In the genomic region with DNA sequence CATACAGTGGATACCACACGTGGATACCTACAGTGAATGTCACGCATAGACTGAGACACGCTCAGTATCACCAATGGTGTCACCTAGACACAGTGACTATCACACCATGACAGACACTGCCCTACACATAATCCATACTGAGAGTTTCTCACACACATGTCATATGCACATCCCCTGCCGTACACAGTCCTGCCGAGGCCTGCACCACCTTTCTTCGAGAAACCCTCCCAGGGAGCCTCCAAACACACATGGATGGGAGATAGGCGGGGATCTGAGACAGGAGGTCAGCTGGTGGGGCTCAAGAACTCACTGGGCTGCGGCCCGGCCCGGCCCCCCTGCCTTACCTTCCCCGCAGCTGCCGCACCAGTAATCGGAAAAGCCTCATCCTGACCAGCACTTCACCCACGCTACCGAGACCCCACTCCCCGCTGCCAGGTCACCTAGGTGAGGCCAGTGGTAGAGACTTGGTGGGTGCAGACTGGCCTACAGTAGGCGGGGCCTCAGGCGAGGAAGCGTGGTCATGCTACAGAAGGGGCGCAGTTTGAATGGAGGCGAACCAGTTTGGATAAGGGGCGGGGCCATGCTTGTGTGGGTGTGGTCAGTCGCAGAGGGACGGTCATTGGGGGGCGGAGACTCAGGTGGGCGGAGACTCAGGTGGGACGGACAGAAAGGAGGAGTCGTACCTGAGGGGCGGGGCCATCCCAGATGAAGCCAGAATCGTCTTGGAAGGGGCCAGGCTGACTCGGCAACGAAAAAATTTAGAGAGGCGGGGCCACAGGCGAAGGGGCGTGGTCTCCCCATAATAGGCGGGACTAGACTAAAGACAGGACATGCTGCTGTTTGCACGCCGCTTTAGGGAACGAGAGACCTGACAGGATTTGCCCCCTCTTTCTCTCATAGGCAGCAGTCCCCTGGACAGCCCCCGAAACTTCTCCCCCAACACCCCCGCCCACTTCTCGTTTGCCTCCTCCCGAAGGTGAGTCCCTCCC, we compare ENCODE assay signal across 8 cellular contexts. TPM values are rescaled to one million over a fixed set of nuclear protein-coding genes. Genes with fewer than 3 reads are reported as not detected.
DNase-seq lines count a peak whose midpoint lies in the region; ATAC-seq and TF ChIP-seq lines count a peak whose summit lies in the region.

No MANE protein-coding gene starts in this region.

- no peak for TF ChIP-seq EP300 in stomach (IDR thresholded peaks at IDR 0.05)

- no peaks in the 10 kb centered on the region for H4K20me1 ChIP-seq in GM23248 (ENCODE audit: insufficient read depth)

- H3F3A ChIP-seq in GM23248 (ENCODE audit: insufficient read depth): 0 out of 2 replicates have a peak, but pooled peaks cover 15% of the 10 kb centered on the region

- no peak for TF ChIP-seq POLR2A in breast epithelium (IDR thresholded peaks at IDR 0.05)
- TF ChIP-seq POLR2A in stomach (IDR thresholded peaks at IDR 0.05): no peak

- H3K27ac ChIP-seq in GM23248: no peak overlapping the region
- H3K27ac ChIP-seq in breast epithelium: no peak overlapping the region
- H3K27ac ChIP-seq in stomach: no peak overlapping the region

- no peak overlapping the region for H3K9ac ChIP-seq in GM23248

- H3K9me2 ChIP-seq in GM23248 (ENCODE audit: insufficient read depth): no peaks in the 10 kb centered on the region

- H3K4me3 ChIP-seq in AG09309 (ENCODE audit: control insufficient read depth, low read depth, low read length) (peak overlapping the region; percentile 21; the same call in 1 of the 2 replicates), GM23248 (peak overlapping the region; percentile 55), breast epithelium (peak overlapping the region in 2 of 3 donors; percentile 23 to 24), stomach (peak overlapping the region; percentile 4 to 31 (median 26))

- H3K4me2 ChIP-seq in GM23248 (ENCODE audit: unreplicated experiment): peak overlapping the region; percentile 62

- in situ Hi-C loops in GM23248 (cut with MboI): no loop called here

- H3K36me3 ChIP-seq in GM23248 (ENCODE audit: low read depth): no peaks in the 10 kb centered on the region
- no peaks in the 10 kb centered on the region for H3K36me3 ChIP-seq in breast epithelium
- H3K36me3 ChIP-seq in stomach: no peaks in the 10 kb centered on the region

- no peaks in the 10 kb centered on the region; the same call in 1 of the 2 replicates for H3K4me1 ChIP-seq in GM23248 (ENCODE audit: insufficient read depth)
- H3K4me1 ChIP-seq in breast epithelium: peaks cover 4 to 6% of the 10 kb centered on the region in 2 donors
- H3K4me1 ChIP-seq in stomach: peaks cover 20 to 38% (median 32%) of the 10 kb centered on the region in 4 donors

- H3K27me3 ChIP-seq in GM23248 (replicated peaks; ENCODE audit: insufficient read depth) (peaks cover 51% of the 10 kb centered on the region), breast epithelium (peaks cover 13 to 85% of the 10 kb centered on the region in 2 donors), stomach (peaks cover 24 to 100% (median 79%) of the 10 kb centered on the region in 3 donors)

- peak overlapping the region; percentile 75 for H2AFZ ChIP-seq in GM23248

- peak; percentile 86 for ATAC-seq in left colon
- no peak for ATAC-seq in HG02852 (IDR thresholded peaks at IDR 0.05; ENCODE audit: unreplicated experiment)

- H3K79me2 ChIP-seq in GM23248 (ENCODE audit: insufficient read depth): no peaks in the 10 kb centered on the region

- DNase-seq in AG09309 (ENCODE audit: low read depth) (no peak), GM23248 (peak; percentile 86), RKO (ENCODE audit: low spot score) (peak; percentile 69), breast epithelium (ENCODE audit: low spot score in 2 of 2) (peak in 1 of 2 donors; percentile 44), left colon (peak; percentile 83 to 86), stomach (peak; percentile 71), putamen (ENCODE audit: low spot score) (no peak)

- no peaks in the 10 kb centered on the region for H3K9me3 ChIP-seq in GM23248 (ENCODE audit: low read depth)
- no peaks in the 10 kb centered on the region for H3K9me3 ChIP-seq in breast epithelium
- no peaks in the 10 kb centered on the region for H3K9me3 ChIP-seq in stomach

- 18 to 20% methylated on average over 38 to 43 of the region's 43 CpGs for WGBS in GM23248 (ENCODE audit: low coverage in 1 of 2, low lambda C conversion rate in 2 of 2, missing lambda C conversion rate in 2 of 2), 2 experiments
- 11 to 24% (median 22%) methylated on average over 31 to 43 of the region's 43 CpGs for WGBS in stomach, 5 donors

- TF ChIP-seq CTCF in AG09309 (IDR thresholded peaks at IDR 0.05; ENCODE audit: control insufficient read depth, insufficient read depth, low read depth, low read length, missing control alignments): no peak
- TF ChIP-seq CTCF in breast epithelium (IDR thresholded peaks at IDR 0.05): no peak
- TF ChIP-seq CTCF in stomach (IDR thresholded peaks at IDR 0.05): no peak

- intact Hi-C loops in breast epithelium (cut with DNase I; ENCODE audit: low total_unique reads): loop anchor here (10.0 kb wide), 1 partner anchor 76 kb away; no protein-coding TSS in a partner anchor
- intact Hi-C loops in left colon (cut with DNase I, micrococcal nuclease): loop anchor here (10.0 kb wide), 1 partner anchor 76 kb away; no protein-coding TSS in a partner anchor
- intact Hi-C loops in stomach (cut with DNase I; ENCODE audit: low total_unique reads): no loop called here

RNA-seq across cellular contexts. Expression of gene MAST1, which starts 2.1 kb away (rescaled TPM):
- 1.8 TPM in 1 of 2 replicates, not detected in the other for total RNA-seq in GM23248 (2014; rRNA removed; shearing (Covaris generic))
- 0.24 TPM in 1 of 2 replicates, not detected in the other for polyA plus RNA-seq in GM23248 (2016; fragmentation: Nextera tagmentation; extraction: Ambion mirVana)
- under 1 TPM in 1 of 3 donors, not detected in 2; 0.88 TPM for total RNA-seq in breast epithelium
- 1 to 10 TPM in 1 of 2 donors, under 1 TPM in 1; 0.82 to 1.4 TPM for total RNA-seq in left colon
- 10 to 100 TPM in 1 of 5 donors, 1 to 10 TPM in 3, not detected in 1; 1.3 to 33.9 (median 5.9) TPM for total RNA-seq in stomach
- polyA plus RNA-seq in stomach: 1 to 10 TPM in 1 of 3 donors, under 1 TPM in 2; 0.43 to 1.1 (median 0.56) TPM

RNA-seq across cellular contexts. Expression of gene RTBDN, which starts 6.0 kb away (rescaled TPM):
- not detected in 2 replicates for total RNA-seq in GM23248 (2014; rRNA removed; shearing (Covaris generic))
- polyA plus RNA-seq in GM23248 (2016; fragmentation: Nextera tagmentation; extraction: Ambion mirVana): not detected in 2 replicates
- total RNA-seq in breast epithelium: not detected
- total RNA-seq in left colon: under 1 TPM in 1 of 2 donors, not detected in 1; 0.49 TPM
- total RNA-seq in stomach: not detected
- under 1 TPM in 1 of 3 donors, not detected in 2; 0.53 TPM for polyA plus RNA-seq in stomach

RNA-seq across cellular contexts. Expression of gene RNASEH2A, which starts 34.0 kb away (rescaled TPM):
- total RNA-seq in GM23248 (2014; rRNA removed; shearing (Covaris generic)): 8.2 and 16.9 TPM in 2 replicates
- 23.8 and 32.3 TPM in 2 replicates for polyA plus RNA-seq in GM23248 (2016; fragmentation: Nextera tagmentation; extraction: Ambion mirVana)
- 1 to 10 TPM; 5.2 to 8.8 (median 8.5) TPM for total RNA-seq in breast epithelium
- 10 to 100 TPM in 1 of 2 donors, 1 to 10 TPM in 1; 5.7 to 10.9 TPM for total RNA-seq in left colon
- total RNA-seq in stomach: 10 to 100 TPM in 2 of 5 donors, 1 to 10 TPM in 2, under 1 TPM in 1; 0.45 to 36.2 (median 6.2) TPM
- polyA plus RNA-seq in stomach: 10 to 100 TPM in 1 of 3 donors, 1 to 10 TPM in 2; 5.4 to 10.6 (median 6.4) TPM

RNA-seq across cellular contexts. Expression of gene THSD8, which starts 38.5 kb away (rescaled TPM):
- total RNA-seq in GM23248 (2014; rRNA removed; shearing (Covaris generic)): not detected in 2 replicates
- polyA plus RNA-seq in GM23248 (2016; fragmentation: Nextera tagmentation; extraction: Ambion mirVana): 10.8 and 12.5 TPM in 2 replicates
- not detected for total RNA-seq in breast epithelium
- 1 to 10 TPM; 3.2 to 4.4 TPM for total RNA-seq in left colon
- total RNA-seq in stomach: not detected
- 1 to 10 TPM; 2.9 to 8.3 (median 5.1) TPM for polyA plus RNA-seq in stomach

RNA-seq across cellular contexts. Expression of gene PRDX2, which starts 38.8 kb away (rescaled TPM):
- total RNA-seq in GM23248 (2014; rRNA removed; shearing (Covaris generic)): 230 TPM in 2 replicates
- polyA plus RNA-seq in GM23248 (2016; fragmentation: Nextera tagmentation; extraction: Ambion mirVana): 252 TPM in 2 replicates
- 100 to 1,000 TPM; 150 to 199 (median 199) TPM for total RNA-seq in breast epithelium
- 100 to 1,000 TPM; 249 to 298 TPM for total RNA-seq in left colon
- total RNA-seq in stomach: 100 to 1,000 TPM; 118 to 284 (median 129) TPM
- polyA plus RNA-seq in stomach: 100 to 1,000 TPM; 213 to 257 (median 240) TPM

Comparison
In these comparisons a context has a peak if more than half of its experiments do, and no peak if none do; other contexts are left out.
1. DNase-seq: peak in GM23248 (single experiment), RKO (single experiment), left colon (2 of 2) and stomach (single experiment); none in AG09309 (single experiment) and putamen (single experiment).
2. Peak in every context shown above with its lines, with median percentiles within 50 percentile points of each other: H3K4me3 ChIP-seq.